ENCODE assay signal across 1 cellular context in genomic region chrX:110322603-110323002, GRCh38.
TF ChIP-seq lines count a peak whose summit lies in the region.

No MANE protein-coding gene starts in this region.

TF ChIP-seq in HEK293, 187 proteins besides CTCF, POLR2A, EP300 and RAD21 (continued from another document and continues in another):
- no peak for TF ChIP-seq MYNN (tag by site-specific recombination; IDR thresholded peaks at IDR 0.05; ENCODE audit: borderline replicate concordance)
- TF ChIP-seq SP3 (tag by site-specific recombination; IDR thresholded peaks at IDR 0.05), result no peak
- no peak for TF ChIP-seq ZNF580 (tag by site-specific recombination; IDR thresholded peaks at IDR 0.05)
- TF ChIP-seq, protein P1, sequence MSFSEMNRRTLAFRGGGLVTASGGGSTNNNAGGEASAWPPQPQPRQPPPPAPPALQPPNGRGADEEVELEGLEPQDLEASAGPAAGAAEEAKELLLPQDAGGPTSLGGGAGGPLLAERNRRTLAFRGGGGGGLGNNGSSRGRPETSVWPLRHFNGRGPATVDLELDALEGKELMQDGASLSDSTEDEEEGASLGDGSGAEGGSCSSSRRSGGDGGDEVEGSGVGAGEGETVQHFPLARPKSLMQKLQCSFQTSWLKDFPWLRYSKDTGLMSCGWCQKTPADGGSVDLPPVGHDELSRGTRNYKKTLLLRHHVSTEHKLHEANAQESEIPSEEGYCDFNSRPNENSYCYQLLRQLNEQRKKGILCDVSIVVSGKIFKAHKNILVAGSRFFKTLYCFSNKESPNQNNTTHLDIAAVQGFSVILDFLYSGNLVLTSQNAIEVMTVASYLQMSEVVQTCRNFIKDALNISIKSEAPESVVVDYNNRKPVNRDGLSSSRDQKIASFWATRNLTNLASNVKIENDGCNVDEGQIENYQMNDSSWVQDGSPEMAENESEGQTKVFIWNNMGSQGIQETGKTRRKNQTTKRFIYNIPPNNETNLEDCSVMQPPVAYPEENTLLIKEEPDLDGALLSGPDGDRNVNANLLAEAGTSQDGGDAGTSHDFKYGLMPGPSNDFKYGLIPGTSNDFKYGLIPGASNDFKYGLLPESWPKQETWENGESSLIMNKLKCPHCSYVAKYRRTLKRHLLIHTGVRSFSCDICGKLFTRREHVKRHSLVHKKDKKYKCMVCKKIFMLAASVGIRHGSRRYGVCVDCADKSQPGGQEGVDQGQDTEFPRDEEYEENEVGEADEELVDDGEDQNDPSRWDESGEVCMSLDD (tag by site-specific recombination; IDR thresholded peaks at IDR 0.05), result no peak
- TF ChIP-seq ZSCAN30 (tag by site-specific recombination; IDR thresholded peaks at IDR 0.05), result no peak
- TF ChIP-seq ZNF133 (tag by site-specific recombination; IDR thresholded peaks at IDR 0.05), result no peak
- no peak for TF ChIP-seq PRDM10 (tag by site-specific recombination; IDR thresholded peaks at IDR 0.05)
- no peak for TF ChIP-seq PBX3 (CRISPR knock-in tag; IDR thresholded peaks at IDR 0.05)
- no peak for TF ChIP-seq ZNF394 (tag by site-specific recombination; IDR thresholded peaks at IDR 0.05; ENCODE audit: borderline replicate concordance)
- no peak for TF ChIP-seq ZNF221 (tag by site-specific recombination; IDR thresholded peaks at IDR 0.05; ENCODE audit: borderline replicate concordance)
- TF ChIP-seq OVOL3 (tag by site-specific recombination; IDR thresholded peaks at IDR 0.05), result no peak
- no peak for TF ChIP-seq ZNF239 (tag by site-specific recombination; IDR thresholded peaks at IDR 0.05)
- TF ChIP-seq ZNF621 (tag by site-specific recombination; IDR thresholded peaks at IDR 0.05), result no peak
- no peak for TF ChIP-seq ZNF324 (tag by site-specific recombination; IDR thresholded peaks at IDR 0.05)
- TF ChIP-seq ZNF174 (tag by site-specific recombination; IDR thresholded peaks at IDR 0.05), result no peak
- TF ChIP-seq, protein P2, sequence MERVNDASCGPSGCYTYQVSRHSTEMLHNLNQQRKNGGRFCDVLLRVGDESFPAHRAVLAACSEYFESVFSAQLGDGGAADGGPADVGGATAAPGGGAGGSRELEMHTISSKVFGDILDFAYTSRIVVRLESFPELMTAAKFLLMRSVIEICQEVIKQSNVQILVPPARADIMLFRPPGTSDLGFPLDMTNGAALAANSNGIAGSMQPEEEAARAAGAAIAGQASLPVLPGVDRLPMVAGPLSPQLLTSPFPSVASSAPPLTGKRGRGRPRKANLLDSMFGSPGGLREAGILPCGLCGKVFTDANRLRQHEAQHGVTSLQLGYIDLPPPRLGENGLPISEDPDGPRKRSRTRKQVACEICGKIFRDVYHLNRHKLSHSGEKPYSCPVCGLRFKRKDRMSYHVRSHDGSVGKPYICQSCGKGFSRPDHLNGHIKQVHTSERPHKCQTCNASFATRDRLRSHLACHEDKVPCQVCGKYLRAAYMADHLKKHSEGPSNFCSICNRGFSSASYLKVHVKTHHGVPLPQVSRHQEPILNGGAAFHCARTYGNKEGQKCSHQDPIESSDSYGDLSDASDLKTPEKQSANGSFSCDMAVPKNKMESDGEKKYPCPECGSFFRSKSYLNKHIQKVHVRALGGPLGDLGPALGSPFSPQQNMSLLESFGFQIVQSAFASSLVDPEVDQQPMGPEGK (tag by site-specific recombination; IDR thresholded peaks at IDR 0.05), result no peak
- no peak for TF ChIP-seq SCRT2 (tag by site-specific recombination; IDR thresholded peaks at IDR 0.05)
- TF ChIP-seq ZNF335 (tag by site-specific recombination; conservative IDR thresholded peaks at IDR 0.05), result peak; percentile 36; the same call in 1 of the 2 replicates
- no peak for TF ChIP-seq ZNF776 (tag by site-specific recombination; IDR thresholded peaks at IDR 0.05; ENCODE audit: borderline replicate concordance)
- no peak for TF ChIP-seq PRDM1 (tag by site-specific recombination; IDR thresholded peaks at IDR 0.05)
- no peak for TF ChIP-seq PRDM4 (tag by site-specific recombination; IDR thresholded peaks at IDR 0.05)
- no peak for TF ChIP-seq ZNF132 (tag by site-specific recombination; IDR thresholded peaks at IDR 0.05; ENCODE audit: borderline replicate concordance)
- TF ChIP-seq HOXD13 (CRISPR knock-in tag; IDR thresholded peaks at IDR 0.05; ENCODE audit: borderline replicate concordance), result no peak
- TF ChIP-seq ZBTB11 (tag by site-specific recombination; conservative IDR thresholded peaks at IDR 0.05; ENCODE audit: low read depth), result no peak
- no peak for TF ChIP-seq ZNF837 (tag by site-specific recombination; IDR thresholded peaks at IDR 0.05)
- TF ChIP-seq ZNF629 (tag by site-specific recombination; IDR thresholded peaks at IDR 0.05), result peak; percentile 50
- no peak for TF ChIP-seq ZNF610 (tag by site-specific recombination; IDR thresholded peaks at IDR 0.05; ENCODE audit: borderline replicate concordance)
- TF ChIP-seq ZBTB17 (tag by site-specific recombination; IDR thresholded peaks at IDR 0.05), result peak; percentile 83
- no peak for TF ChIP-seq ZNF785 (tag by site-specific recombination; IDR thresholded peaks at IDR 0.05)
- TF ChIP-seq ZNF654 (tag by site-specific recombination; IDR thresholded peaks at IDR 0.05; ENCODE audit: low read depth), result no peak
- peak; percentile 69 for TF ChIP-seq ZEB2 (tag by site-specific recombination; IDR thresholded peaks at IDR 0.05)
- TF ChIP-seq ZNF155 (tag by site-specific recombination; IDR thresholded peaks at IDR 0.05), result no peak
- no peak for TF ChIP-seq ZNF473 (tag by site-specific recombination; IDR thresholded peaks at IDR 0.05)
- TF ChIP-seq ZNF529 (tag by site-specific recombination; IDR thresholded peaks at IDR 0.05; ENCODE audit: insufficient replicate concordance), result no peak
- no peak for TF ChIP-seq ZNF561 (tag by site-specific recombination; IDR thresholded peaks at IDR 0.05; ENCODE audit: borderline replicate concordance)
- TF ChIP-seq BCL11A (tag by site-specific recombination; IDR thresholded peaks at IDR 0.05; ENCODE audit: low read depth), result no peak
- TF ChIP-seq ZNF549 (tag by site-specific recombination; IDR thresholded peaks at IDR 0.05), result no peak
- TF ChIP-seq ZNF362 (tag by site-specific recombination; IDR thresholded peaks at IDR 0.05), result no peak
- no peak for TF ChIP-seq KLF16 (tag by site-specific recombination; IDR thresholded peaks at IDR 0.05)
- TF ChIP-seq YY2 (tag by site-specific recombination; IDR thresholded peaks at IDR 0.05), result no peak
- no peak for TF ChIP-seq ZNF416 (tag by site-specific recombination; IDR thresholded peaks at IDR 0.05)
- no peak for TF ChIP-seq ZNF664 (tag by site-specific recombination; IDR thresholded peaks at IDR 0.05)
- no peak for TF ChIP-seq ZNF571 (tag by site-specific recombination; IDR thresholded peaks at IDR 0.05)
- peak; percentile 70; the same call in 1 of the 2 replicates for TF ChIP-seq MZF1 (tag by site-specific recombination; IDR thresholded peaks at IDR 0.05; ENCODE audit: borderline replicate concordance)
- TF ChIP-seq ZNF76 (tag by site-specific recombination; IDR thresholded peaks at IDR 0.05; ENCODE audit: borderline replicate concordance, low read depth), result no peak
- no peak for TF ChIP-seq ZNF112 (tag by site-specific recombination; IDR thresholded peaks at IDR 0.05)
- TF ChIP-seq PRDM6 (tag by site-specific recombination; IDR thresholded peaks at IDR 0.05), result peak; percentile 86
- TF ChIP-seq ZNF23 (tag by site-specific recombination; IDR thresholded peaks at IDR 0.05; ENCODE audit: borderline replicate concordance), result no peak
- no peak for TF ChIP-seq RBAK (tag by site-specific recombination; IDR thresholded peaks at IDR 0.05)
- no peak for TF ChIP-seq ZFP37 (tag by site-specific recombination; IDR thresholded peaks at IDR 0.05)
